Comparison of ENCODE assay signal across 17 cellular contexts in the genomic region with DNA sequence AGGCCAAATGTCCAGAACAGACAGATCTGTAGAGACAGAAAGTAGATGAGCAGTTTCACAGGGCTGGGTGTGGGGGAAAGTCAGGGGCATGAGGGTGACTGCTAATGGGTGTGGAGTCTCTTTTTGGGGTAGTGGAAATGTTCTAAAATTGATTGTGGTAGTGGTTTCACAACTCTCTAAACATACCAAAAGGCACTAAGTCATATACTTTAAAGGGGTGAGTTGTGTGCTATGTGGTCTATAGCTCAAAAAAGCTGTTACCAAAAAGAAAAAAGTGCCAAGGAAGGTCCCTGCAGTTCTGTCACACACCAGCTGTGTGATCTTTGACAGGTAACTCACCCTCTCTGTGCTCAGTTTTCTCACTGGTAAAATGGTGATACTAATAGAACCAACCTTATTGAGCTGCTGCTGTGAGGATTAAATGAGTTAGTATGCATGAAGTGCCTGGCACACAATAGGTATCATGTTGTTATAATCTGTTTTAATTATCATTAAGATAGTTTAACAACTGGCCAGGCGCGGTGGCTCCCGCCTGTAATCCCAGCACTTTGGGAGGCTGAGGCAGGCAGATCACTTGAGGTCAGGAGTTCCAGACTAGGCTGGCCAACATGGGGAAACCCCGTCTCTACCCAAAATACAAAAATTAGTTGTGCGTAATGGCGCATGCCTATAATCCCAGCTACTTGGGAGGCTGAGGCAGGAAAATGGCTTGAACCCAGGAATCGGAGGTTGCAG. TPM values are rescaled to one million over a fixed set of nuclear protein-coding genes. Genes with fewer than 3 reads are reported as not detected.
A peak's percentile ranks its signal among the peaks of the same experiment; 100 is the strongest.
DNase-seq lines count a peak whose midpoint lies in the region; ATAC-seq and TF ChIP-seq lines count a peak whose summit lies in the region.
"Had no signal": no experiment of that assay in that cellular context is flagged by ENCODE, and none has a peak within 500 bp of the region (broad histone marks: within the 10 kb centered on the region; RNA-seq: fewer than 3 reads in every experiment).

No MANE protein-coding gene starts in this region.

- no peaks in the 10 kb centered on the region for H3K9me3 Mint-ChIP-seq in natural killer cell
- H3K9me3 Mint-ChIP-seq: activated naive CD4-positive, alpha-beta T cell treated with anti-CD3 and anti-CD28 coated beads, Interleukin-2, amount 10 ng/mL, durations not matched to agents 7 days and 5 days had no signal

- intact Hi-C loops in natural killer cell (cut with micrococcal nuclease), result loop anchor here (1.0 to 5.0 kb wide), 6 partner anchors 11 to 176 kb away; partner anchors contain the start of gene ARMC5

- H3K4me1 Mint-ChIP-seq in natural killer cell, result peaks cover 52 to 68% of the 10 kb centered on the region in 2 donors

- TF ChIP-seq CTCF in natural killer cell (IDR thresholded peaks at IDR 0.05), result no peak

- no peak overlapping the region for H3K27ac ChIP-seq in substantia nigra (ENCODE audit: low read depth, low read length, poor library complexity, severe bottlenecking)
- H3K27ac ChIP-seq: neural progenitor cell, PC-9 had no signal

- peaks cover 0 to 3% of the 10 kb centered on the region in 2 donors for H3K27me3 Mint-ChIP-seq in natural killer cell (ENCODE audit: low read depth in 2 of 2)

- peak; percentile 70 for ATAC-seq in GM21528 (IDR thresholded peaks at IDR 0.05; ENCODE audit: low FRiP score, unreplicated experiment)
- peak; percentile 83 to 92 (median 88) for ATAC-seq in natural killer cell

- peaks cover 7% of the 10 kb centered on the region for H3K36me3 Mint-ChIP-seq in natural killer cell
- H3K36me3 Mint-ChIP-seq: activated naive CD4-positive, alpha-beta T cell treated with anti-CD3 and anti-CD28 coated beads, Interleukin-2, amount 10 ng/mL, durations not matched to agents 7 days and 5 days; neural progenitor cell had no signal

- H3K27ac Mint-ChIP-seq in natural killer cell, result peak overlapping the region; percentile 81 to 83
- H3K27ac Mint-ChIP-seq: activated naive CD4-positive, alpha-beta T cell treated with anti-CD3 and anti-CD28 coated beads, Interleukin-2, amount 10 ng/mL, durations not matched to agents 7 days and 5 days; neural progenitor cell had no signal

- H3K4me3 Mint-ChIP-seq in natural killer cell, result peak overlapping the region; percentile 71
- H3K4me3 Mint-ChIP-seq: activated naive CD4-positive, alpha-beta T cell treated with anti-CD3 and anti-CD28 coated beads, Interleukin-2, amount 10 ng/mL, durations not matched to agents 7 days and 5 days; neural progenitor cell had no signal

- DNase-seq in activated CD4-positive, CD25-positive, alpha-beta regulatory T cell treated with anti-CD3 and anti-CD28 coated beads, Interleukin-2, amount 50 U/mL, for 72 hours, result peak; percentile 11
- no peak for DNase-seq in activated CD4-positive, CD25-positive, alpha-beta regulatory T cell (lab: John Stamatoyannopoulos, UW)
- DNase-seq in NOMO-1 (lab: John Stamatoyannopoulos, UW; ENCODE audit: unreplicated experiment in 2 of 2) (peak; percentile 71 to 76), natural killer cell (peak; percentile 54), HT-29 (ENCODE audit: low spot score) (no peak), DMS53 treated with DMSO at 0.1 percent for 48 hours (lab: John Stamatoyannopoulos, UW; ENCODE audit: unreplicated experiment) (no peak), substantia nigra (lab: John Stamatoyannopoulos, UW) (no peak)
- DNase-seq: activated naive CD4-positive, alpha-beta T cell treated with anti-CD3 and anti-CD28 coated beads, Interleukin-2, amount 10 ng/mL, durations not matched to agents 7 days and 5 days; cortex of kidney; DND-41; NCI-H187; PC-9; stimulated activated CD4-positive, alpha-beta T cell treated with anti-CD3 and anti-CD28 coated beads, Interleukin-15, amount 100 ng/mL, for 24 hours had no signal

RNA-seq across cellular contexts. Expression of gene ITGAX, which starts 10.3 kb away (rescaled TPM):
- 100 to 1,000 TPM; 224 to 249 (median 233) TPM for total RNA-seq in natural killer cell
- total RNA-seq in HT-29 (2014; rRNA removed; shearing (Covaris generic)), result 0.15 and 0.26 TPM in 2 replicates
- total RNA-seq: A673, fibroblast of villous mesenchyme had no signal

RNA-seq across cellular contexts. Expression of gene ITGAD, which starts 27.8 kb away (rescaled TPM):
- total RNA-seq in natural killer cell, result 1 to 10 TPM; 1.0 to 2.9 (median 2.2) TPM
- total RNA-seq in HT-29 (2014; rRNA removed; shearing (Covaris generic)), result not detected in 2 replicates
- total RNA-seq: A673, fibroblast of villous mesenchyme, PC-9 had no signal

Comparison
In these comparisons a context has a peak if more than half of its experiments do, and no peak if none do; other contexts are left out.
1. DNase-seq: peak in activated CD4-positive, CD25-positive, alpha-beta regulatory T cell treated with anti-CD3 and anti-CD28 coated beads, Interleukin-2, amount 50 U/mL, for 72 hours (single experiment), NOMO-1 (2 of 2) and natural killer cell (single experiment); none in activated CD4-positive, CD25-positive, alpha-beta regulatory T cell (0 of 4), HT-29 (single experiment), DMS53 treated with DMSO at 0.1 percent for 48 hours (single experiment) and substantia nigra (0 of 49).
2. RNA of gene ITGAX, which starts 10.3 kb away (total RNA-seq): 224 to 249 TPM in natural killer cell; 0.15 to 0.26 TPM in HT-29; every median in the first group is over 100 times any median in the second.